Comparison of ENCODE assay signal across 18 cellular contexts in the genomic region with DNA sequence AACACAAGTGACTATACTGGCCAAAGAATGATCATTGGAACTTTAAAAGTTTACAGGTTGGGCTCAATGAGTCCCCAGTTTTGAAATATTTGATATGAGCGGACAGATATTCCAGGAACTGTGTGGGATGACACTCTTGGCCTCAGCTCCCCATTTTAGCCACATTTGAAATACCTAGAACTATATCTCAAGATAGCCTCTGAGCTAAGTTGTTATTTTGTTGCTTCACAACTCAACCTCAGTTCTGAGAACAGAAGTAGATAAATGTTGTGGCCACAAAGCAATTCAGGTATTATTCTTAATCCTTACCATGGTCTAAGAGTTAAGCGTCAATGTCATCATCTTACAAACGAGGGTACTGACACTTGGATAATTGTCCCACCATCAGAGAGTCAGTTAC.
DNase-seq lines count a peak whose midpoint lies in the region; ATAC-seq, FAIRE-seq and TF ChIP-seq lines count a peak whose summit lies in the region.
"Had no signal": no experiment of that assay in that cellular context is flagged by ENCODE, and none has a peak within 500 bp of the region (broad histone marks: within the 10 kb centered on the region; RNA-seq: fewer than 3 reads in every experiment).

No MANE protein-coding gene starts in this region.

- H3K4me1 ChIP-seq in right lobe of liver (no peaks in the 10 kb centered on the region), HepG2 (ENCODE audit: insufficient read depth, low read length) (no peaks in the 10 kb centered on the region), lower lobe of right lung (peaks cover 5% of the 10 kb centered on the region), left lung (peaks cover 0 to 7% of the 10 kb centered on the region in 2 donors)

- no peak for DNase-seq in right lobe of liver
- DNase-seq in HepG2 (ENCODE audit: low spot score) = no peak
- no peak for DNase-seq in lower lobe of right lung
- no peak for DNase-seq in NAMALWA (ENCODE audit: low spot score)
- no peak for DNase-seq in left lung
- DNase-seq: activated CD4-positive, alpha-beta T cell treated with anti-CD3 and anti-CD28 coated beads, Interleukin-2, amount 50 U/mL, for 48 hours; dermis blood vessel endothelial cell; DMS79; NCI-H1694 treated with DMSO at 0.1 percent for 48 hours had no signal

- H3K9ac ChIP-seq in HepG2 (ENCODE audit: insufficient read depth, low read depth, low read length) = no peak overlapping the region

- no peak overlapping the region for H3K4me2 ChIP-seq in HepG2 (ENCODE audit: low read depth, low read length)

- no peaks in the 10 kb centered on the region for H3K9me3 ChIP-seq in right lobe of liver
- H3K9me3 ChIP-seq in HepG2 (ENCODE audit: low read length) = peaks cover 49% of the 10 kb centered on the region
- no peaks in the 10 kb centered on the region for H3K9me3 ChIP-seq in lower lobe of right lung
- no peaks in the 10 kb centered on the region for H3K9me3 ChIP-seq in left lung
- H3K9me3 ChIP-seq: thyroid gland had no signal

- TF ChIP-seq POLR2A in right lobe of liver (IDR thresholded peaks at IDR 0.05) (no peak), HepG2 (IDR thresholded peaks at IDR 0.05; ENCODE audit: insufficient read depth in 1 of 2, low read depth in 2 of 2, low read length in 2 of 2) (no peak)

- H3K27ac ChIP-seq in right lobe of liver (peak overlapping the region in 2 of 3 donors; percentile 4 to 11), HepG2 (ENCODE audit: extremely low read length, insufficient read depth, low read length) (no peak overlapping the region), lower lobe of right lung (peak overlapping the region; percentile 38), left lung (peak overlapping the region in 1 of 2 donors; percentile 81)
- H3K27ac ChIP-seq: thyroid gland had no signal

- ATAC-seq in right lobe of liver (peak in 1 of 4 donors; percentile 21), HepG2 (no peak), HG03196 (IDR thresholded peaks at IDR 0.05; ENCODE audit: unreplicated experiment) (peak; percentile 4), lower lobe of right lung (no peak), left lung (no peak), HG03097 (IDR thresholded peaks at IDR 0.05; ENCODE audit: low FRiP score, unreplicated experiment) (no peak), GM21360 (IDR thresholded peaks at IDR 0.05; ENCODE audit: unreplicated experiment) (no peak)

- no peaks in the 10 kb centered on the region for H3K36me3 ChIP-seq in right lobe of liver
- H3K36me3 ChIP-seq in HepG2 (replicated peaks in 1 of 2; ENCODE audit: control insufficient read depth in 1 of 2, insufficient read depth in 2 of 2, low read length in 2 of 2) = no peaks in the 10 kb centered on the region
- H3K36me3 ChIP-seq in lower lobe of right lung = no peaks in the 10 kb centered on the region
- no peaks in the 10 kb centered on the region for H3K36me3 ChIP-seq in left lung
- H3K36me3 ChIP-seq: thyroid gland had no signal

- TF ChIP-seq EP300 in HepG2 (IDR thresholded peaks at IDR 0.05; ENCODE audit: low read depth in 2 of 2, low read length in 2 of 2) (no peak), HepG2 (CRISPR knock-in tag; IDR thresholded peaks at IDR 0.05; ENCODE audit: borderline replicate concordance) (no peak)

- intact Hi-C loops in right lobe of liver (cut with DNase I) = no loop called here
- intact Hi-C loops in HepG2 (cut with micrococcal nuclease; ENCODE audit: unreplicated experiment) = no loop called here
- intact Hi-C loops in lower lobe of right lung (cut with DNase I) = no loop called here
- intact Hi-C loops in left lung (cut with DNase I) = no loop called here

- TF ChIP-seq CTCF in right lobe of liver (IDR thresholded peaks at IDR 0.05) (no peak), HepG2 (CRISPR knock-in tag; IDR thresholded peaks at IDR 0.05) (no peak), lower lobe of right lung (IDR thresholded peaks at IDR 0.05) (no peak), left lung (IDR thresholded peaks at IDR 0.05) (no peak)

- no peak for FAIRE-seq in HepG2 (lab: Jason Lieb, UNC)
- FAIRE-seq: A204.1, H1, HTR-8/SVneo had no signal

- H2AFZ ChIP-seq in HepG2 (ENCODE audit: low read length) = no peak overlapping the region

- CTCF ChIA-PET in HepG2 (lab: Yijun Ruan, JAX; ENCODE audit: low intra/inter-chr PET ratio, low total read pairs) = no interaction called here

- POLR2A ChIA-PET in HepG2 (lab: Yijun Ruan, JAX) = no interaction called here

- 50% methylated on average over 3 of the region's 3 CpGs for WGBS in right lobe of liver (ENCODE audit: insufficient coverage, low coverage, low lambda C conversion rate, missing lambda C conversion rate)
- WGBS in HepG2 (ENCODE audit: low lambda C conversion rate) = 22% methylated on average over 3 of the region's 3 CpGs

- no peaks in the 10 kb centered on the region for H3K79me2 ChIP-seq in HepG2 (ENCODE audit: insufficient read depth, low read length)

- in situ Hi-C loops in HepG2 (cut with HindIII; ENCODE audit: extremely low pct_ligation_motif_present, low pct_unique_long_range_greater_than_20kb) = no loop called here

- no peaks in the 10 kb centered on the region for H3K27me3 ChIP-seq in right lobe of liver
- no peaks in the 10 kb centered on the region for H3K27me3 ChIP-seq in HepG2 (ENCODE audit: control insufficient read depth in 1 of 2, insufficient read depth in 2 of 2, low read length in 2 of 2)
- no peaks in the 10 kb centered on the region for H3K27me3 ChIP-seq in lower lobe of right lung (ENCODE audit: low read depth)
- no peaks in the 10 kb centered on the region for H3K27me3 ChIP-seq in left lung
- H3K27me3 ChIP-seq: thyroid gland had no signal

- no TSS peak for BruUV-seq in HepG2 (replicated peaks; lab: Mats Ljungman, UMichigan)

- no peaks in the 10 kb centered on the region for H4K20me1 ChIP-seq in HepG2 (ENCODE audit: insufficient read depth, low read length)

- TF ChIP-seq RAD21 in HepG2 (CRISPR knock-in tag; IDR thresholded peaks at IDR 0.05) = no peak

- H3K4me3 ChIP-seq in right lobe of liver (no peak overlapping the region), HepG2 (replicated peaks in 1 of 3; ENCODE audit: insufficient read depth in 1 of 3, low read depth in 2 of 3, low read length in 3 of 3) (no peak overlapping the region), lower lobe of right lung (no peak overlapping the region), left lung (no peak overlapping the region)
- H3K4me3 ChIP-seq: lung, skin epidermis, thyroid gland had no signal

TF ChIP-seq in HepG2, 621 proteins besides CTCF, POLR2A, EP300 and RAD21:
- TF ChIP-seq ZNF17 (CRISPR knock-in tag; IDR thresholded peaks at IDR 0.05) = no peak
TF ChIP-seq in HepG2: peak in this region for 0.
